In genomic region chr1:246332078-246332477, GRCh38 we compare ENCODE assay signal across 1 cellular context.
TF ChIP-seq lines count a peak whose summit lies in the region.

No MANE protein-coding gene starts in this region.

TF ChIP-seq in K562, 482 proteins besides CTCF, POLR2A, EP300 and RAD21 (continued from another document):
- TF ChIP-seq ZNF407 (IDR thresholded peaks at IDR 0.05; ENCODE audit: low read depth) (no peak), CBFA2T2 (conservative IDR thresholded peaks at IDR 0.05) (peak; percentile 61), MEF2D (tag; conservative IDR thresholded peaks at IDR 0.05; ENCODE audit: low read depth) (no peak)
